ENCODE assay signal across 1 cellular context in the genomic region with DNA sequence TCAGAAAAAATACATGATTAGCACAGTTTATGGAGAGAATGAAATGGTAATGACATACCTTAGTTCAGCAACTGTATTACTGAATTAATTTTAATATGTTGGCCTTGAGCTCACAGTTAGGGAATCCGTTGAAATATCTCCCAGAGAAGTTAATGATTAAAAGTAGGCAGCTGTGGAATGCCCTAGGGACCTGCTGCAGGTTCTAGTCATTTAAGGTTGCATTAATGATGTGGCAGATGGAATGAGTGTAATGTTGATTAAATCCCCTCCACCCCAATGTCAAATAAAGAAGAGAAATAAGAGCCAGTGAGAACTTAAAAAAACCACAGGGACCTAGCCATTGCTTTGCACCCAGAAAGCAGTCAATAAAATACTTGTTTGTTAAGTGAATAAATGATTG.
TF ChIP-seq lines count a peak whose summit lies in the region.

No MANE protein-coding gene starts in this region.

TF ChIP-seq in A549, 52 proteins besides CTCF, POLR2A, EP300 and RAD21 (continued from another document):
- TF ChIP-seq FOSB (CRISPR knock-in tag; IDR thresholded peaks at IDR 0.05) (no peak), RARB (CRISPR knock-in tag; IDR thresholded peaks at IDR 0.05) (no peak), NPAS2 (CRISPR knock-in tag; IDR thresholded peaks at IDR 0.05; ENCODE audit: borderline replicate concordance) (no peak), BHLHE40 (IDR thresholded peaks at IDR 0.05; ENCODE audit: low read depth, low read length) (no peak), TP53 (CRISPR knock-in tag; IDR thresholded peaks at IDR 0.05) (no peak), ZFP36 (IDR thresholded peaks at IDR 0.05; ENCODE audit: borderline replicate concordance, partially characterized antibody) (no peak), HEYL (CRISPR knock-in tag; IDR thresholded peaks at IDR 0.05) (no peak), CHD4 (IDR thresholded peaks at IDR 0.05; ENCODE audit: borderline replicate concordance) (no peak)
